ENCODE assay signal across 1 cellular context in genomic region chr6:29131691-29132090, GRCh38.
TF ChIP-seq lines count a peak whose summit lies in the region.

No MANE protein-coding gene starts in this region.

TF ChIP-seq in SK-N-SH, 30 proteins besides CTCF, POLR2A, EP300 and RAD21 (continued from another document):
- TF ChIP-seq IRF3 (IDR thresholded peaks at IDR 0.05; ENCODE audit: low read depth, low read length) (no peak), MAX (IDR thresholded peaks at IDR 0.05; ENCODE audit: low read depth) (no peak), JUND (IDR thresholded peaks at IDR 0.05) (no peak), PBX3 (IDR thresholded peaks at IDR 0.05) (no peak), TAF1 (IDR thresholded peaks at IDR 0.05; ENCODE audit: borderline replicate concordance, low read depth, low read length) (no peak), USF2 (IDR thresholded peaks at IDR 0.05; ENCODE audit: borderline replicate concordance, low read depth, low read length) (no peak), GATA2 (CRISPR knock-in tag; IDR thresholded peaks at IDR 0.05) (no peak), FOSL2 (IDR thresholded peaks at IDR 0.05; ENCODE audit: borderline replicate concordance, low read depth) (no peak), CHD2 (IDR thresholded peaks at IDR 0.05; ENCODE audit: low read length, partially characterized antibody) (no peak), ELF1 (IDR thresholded peaks at IDR 0.05) (no peak), FOXM1 (IDR thresholded peaks at IDR 0.05; ENCODE audit: low read depth) (no peak), TEAD4 (IDR thresholded peaks at IDR 0.05; ENCODE audit: borderline replicate concordance, insufficient read depth) (no peak), GABPA (IDR thresholded peaks at IDR 0.05; ENCODE audit: low read depth) (no peak)
